1 cellular context compared by ENCODE assay signal in genomic region chr12:30457621-30458289, GRCh38.
TF ChIP-seq lines count a peak whose summit lies in the region.

No MANE protein-coding gene starts in this region.

TF ChIP-seq in HEK293, 187 proteins besides CTCF, POLR2A, EP300 and RAD21 (continued from another document and continues in another):
- TF ChIP-seq PRDM10 (tag by site-specific recombination; IDR thresholded peaks at IDR 0.05) (no peak), ZNF184 (tag by site-specific recombination; IDR thresholded peaks at IDR 0.05) (no peak), ZNF791 (tag by site-specific recombination; IDR thresholded peaks at IDR 0.05) (no peak), ZXDB (tag by site-specific recombination; IDR thresholded peaks at IDR 0.05) (0 out of 2 replicates have a peak, but pooled peaks have one; percentile 28), SALL2 (tag by site-specific recombination; IDR thresholded peaks at IDR 0.05; ENCODE audit: borderline replicate concordance) (no peak), ZNF423 (tag by site-specific recombination; IDR thresholded peaks at IDR 0.05) (no peak), ZFHX2 (tag by site-specific recombination; conservative IDR thresholded peaks at IDR 0.05) (no peak), SCRT2 (tag by site-specific recombination; IDR thresholded peaks at IDR 0.05) (peak; percentile 60; the same call in 1 of the 2 replicates), BCL11B (tag by site-specific recombination; IDR thresholded peaks at IDR 0.05; ENCODE audit: low read depth) (no peak), REPIN1 (tag by site-specific recombination; IDR thresholded peaks at IDR 0.05; ENCODE audit: low read depth) (no peak), ZNF335 (tag by site-specific recombination; conservative IDR thresholded peaks at IDR 0.05) (peak; percentile 2; the same call in 1 of the 2 replicates), EGR2 (tag by site-specific recombination; IDR thresholded peaks at IDR 0.05; ENCODE audit: low read depth) (no peak), ZNF311 (tag by site-specific recombination; IDR thresholded peaks at IDR 0.05; ENCODE audit: borderline replicate concordance) (no peak), AEBP2 (tag by site-specific recombination; IDR thresholded peaks at IDR 0.05; ENCODE audit: borderline replicate concordance) (no peak), ZBTB10 (tag by site-specific recombination; IDR thresholded peaks at IDR 0.05) (no peak), ZNF140 (tag by site-specific recombination; IDR thresholded peaks at IDR 0.05) (no peak), ZNF114 (tag by site-specific recombination; IDR thresholded peaks at IDR 0.05) (no peak), ZNF16 (tag by site-specific recombination; IDR thresholded peaks at IDR 0.05; ENCODE audit: low read depth) (no peak), SCRT1 (tag by site-specific recombination; IDR thresholded peaks at IDR 0.05; ENCODE audit: borderline replicate concordance) (no peak), ZNF624 (tag by site-specific recombination; IDR thresholded peaks at IDR 0.05) (no peak), ZNF555 (tag by site-specific recombination; conservative IDR thresholded peaks at IDR 0.05) (no peak), ZNF391 (tag by site-specific recombination; IDR thresholded peaks at IDR 0.05; ENCODE audit: borderline replicate concordance, low read depth) (no peak), ZNF510 (tag by site-specific recombination; IDR thresholded peaks at IDR 0.05; ENCODE audit: insufficient replicate concordance) (no peak), ZNF654 (tag by site-specific recombination; IDR thresholded peaks at IDR 0.05; ENCODE audit: low read depth) (peak; percentile 56), ZNF211 (tag by site-specific recombination; IDR thresholded peaks at IDR 0.05; ENCODE audit: low read depth) (no peak), ZNF24 (tag by site-specific recombination; IDR thresholded peaks at IDR 0.05) (no peak), ATF2 (tag by site-specific recombination; IDR thresholded peaks at IDR 0.05; ENCODE audit: low read depth) (no peak), ZFP41 (tag by site-specific recombination; IDR thresholded peaks at IDR 0.05; ENCODE audit: borderline replicate concordance) (no peak), ZNF239 (tag by site-specific recombination; IDR thresholded peaks at IDR 0.05) (no peak), ZNF169 (tag by site-specific recombination; IDR thresholded peaks at IDR 0.05) (no peak), ZNF530 (tag by site-specific recombination; IDR thresholded peaks at IDR 0.05; ENCODE audit: low read depth) (no peak), ZNF398 (tag by site-specific recombination; IDR thresholded peaks at IDR 0.05) (no peak), ZNF175 (tag by site-specific recombination; IDR thresholded peaks at IDR 0.05) (no peak), ZNF280C (tag by site-specific recombination; IDR thresholded peaks at IDR 0.05) (no peak), KLF7 (tag by site-specific recombination; IDR thresholded peaks at IDR 0.05; ENCODE audit: borderline replicate concordance) (no peak), ZNF2 (tag by site-specific recombination; IDR thresholded peaks at IDR 0.05) (peak; percentile 30; the same call in 1 of the 2 replicates), ZSCAN23 (tag by site-specific recombination; IDR thresholded peaks at IDR 0.05) (no peak), ZSCAN30 (tag by site-specific recombination; IDR thresholded peaks at IDR 0.05) (no peak), ZBTB48 (tag by site-specific recombination; IDR thresholded peaks at IDR 0.05) (0 out of 2 replicates have a peak, but pooled peaks have one; percentile 66), ZNF366 (tag by site-specific recombination; conservative IDR thresholded peaks at IDR 0.05) (no peak; the same call in 1 of the 2 replicates), ZFP37 (tag by site-specific recombination; IDR thresholded peaks at IDR 0.05) (0 out of 2 replicates have a peak, but pooled peaks have one; percentile 40), SP7 (tag by site-specific recombination; IDR thresholded peaks at IDR 0.05) (peak; percentile 59; the same call in 1 of the 2 replicates), GLI4 (tag by site-specific recombination; IDR thresholded peaks at IDR 0.05) (no peak), ZNF704 (tag by site-specific recombination; IDR thresholded peaks at IDR 0.05) (no peak), ZNF777 (tag by site-specific recombination; IDR thresholded peaks at IDR 0.05; ENCODE audit: borderline replicate concordance) (no peak), ZNF26 (tag by site-specific recombination; IDR thresholded peaks at IDR 0.05) (no peak), ZNF776 (tag by site-specific recombination; IDR thresholded peaks at IDR 0.05; ENCODE audit: borderline replicate concordance) (no peak), ZBTB21 (tag by site-specific recombination; IDR thresholded peaks at IDR 0.05) (0 out of 2 replicates have a peak, but pooled peaks have one; percentile 20), MYNN (tag by site-specific recombination; IDR thresholded peaks at IDR 0.05; ENCODE audit: borderline replicate concordance) (no peak), YY2 (tag by site-specific recombination; IDR thresholded peaks at IDR 0.05) (no peak), ZNF146 (tag by site-specific recombination; IDR thresholded peaks at IDR 0.05) (no peak), ZNF10 (tag by site-specific recombination; IDR thresholded peaks at IDR 0.05) (no peak)
